ENCODE assay signal across 8 cellular contexts in genomic region chr6:166308769-166309589, GRCh38. TPM values are rescaled to one million over a fixed set of nuclear protein-coding genes. Genes with fewer than 3 reads are reported as not detected.
A peak's percentile ranks its signal among the peaks of the same experiment; 100 is the strongest.
DNase-seq lines count a peak whose midpoint lies in the region; ATAC-seq lines count a peak whose summit lies in the region.

No MANE protein-coding gene starts in this region.

- H2AK5ac ChIP-seq in mesendoderm (ENCODE audit: low read length) = no peak overlapping the region

- H3K79me1 ChIP-seq in mesendoderm (ENCODE audit: low read length) = no peaks in the 10 kb centered on the region

- H2BK5ac ChIP-seq in mesendoderm (ENCODE audit: low read length) = no peak overlapping the region

- no peak overlapping the region for H2BK120ac ChIP-seq in mesendoderm (ENCODE audit: low read depth, low read length)

- H3K9me3 ChIP-seq in BLaER1 (peaks cover 15% of the 10 kb centered on the region; the same call in 1 of the 2 replicates), HUES6 (ENCODE audit: control insufficient read depth, insufficient read depth, low read depth, low read length) (no peaks in the 10 kb centered on the region)

- H3K4me2 ChIP-seq in BLaER1 = peak overlapping the region; percentile 81
- H3K4me2 ChIP-seq in mesendoderm (ENCODE audit: low read length) = peak overlapping the region; percentile 46

- H3K9ac ChIP-seq in BLaER1 (no peak overlapping the region), HUES6 (ENCODE audit: low read length) (no peak overlapping the region), mesendoderm (ENCODE audit: low read length) (no peak overlapping the region)

- no peak overlapping the region for H3K27ac Mint-ChIP-seq in activated naive CD8-positive, alpha-beta T cell treated with anti-CD3 and anti-CD28 coated beads for 36 hours

- no peaks in the 10 kb centered on the region for H3K79me2 ChIP-seq in mesendoderm (ENCODE audit: control insufficient read depth, insufficient read depth, low read length)

- no peak overlapping the region for H3K56ac ChIP-seq in mesendoderm (ENCODE audit: low read length)

- H3K27me3 Mint-ChIP-seq in activated naive CD8-positive, alpha-beta T cell treated with anti-CD3 and anti-CD28 coated beads for 36 hours = peaks cover 46% of the 10 kb centered on the region

- no peaks in the 10 kb centered on the region for H3K36me3 Mint-ChIP-seq in activated naive CD8-positive, alpha-beta T cell treated with anti-CD3 and anti-CD28 coated beads for 36 hours

- H2BK15ac ChIP-seq in mesendoderm (replicated peaks; ENCODE audit: low read depth) = no peak overlapping the region

- H4K5ac ChIP-seq in mesendoderm (ENCODE audit: low read length) = no peak overlapping the region

- no CpG with 5 or more reads among the region's 11 CpGs for WGBS in mesendoderm (ENCODE audit: extremely low coverage, insufficient coverage, low lambda C conversion rate)

- intact Hi-C loops in Right ventricle myocardium inferior (cut with DNase I) = no loop called here

- peaks cover 2% of the 10 kb centered on the region for H3K4me1 Mint-ChIP-seq in activated naive CD8-positive, alpha-beta T cell treated with anti-CD3 and anti-CD28 coated beads for 36 hours

- H3K36me3 ChIP-seq in BLaER1 = no peaks in the 10 kb centered on the region
- H3K36me3 ChIP-seq in HUES6 (ENCODE audit: control insufficient read depth, insufficient read depth, low read length) = no peaks in the 10 kb centered on the region
- H3K36me3 ChIP-seq in mesendoderm (ENCODE audit: control insufficient read depth, insufficient read depth, low read length) = no peaks in the 10 kb centered on the region

- no peak overlapping the region for H4K8ac ChIP-seq in mesendoderm (ENCODE audit: low read depth, low read length)

- H3K27me3 ChIP-seq in BLaER1 = peaks cover 60% of the 10 kb centered on the region
- H3K27me3 ChIP-seq in HUES6 (ENCODE audit: control insufficient read depth, insufficient read depth, low read length) = peaks cover 61% of the 10 kb centered on the region
- H3K27me3 ChIP-seq in mesendoderm (ENCODE audit: insufficient read depth, low read length, poor library complexity) = peaks cover 14% of the 10 kb centered on the region

- peaks cover 13% of the 10 kb centered on the region for H3K4me1 ChIP-seq in BLaER1
- H3K4me1 ChIP-seq in HUES6 (ENCODE audit: control insufficient read depth, insufficient read depth, low read length) = peaks cover 19% of the 10 kb centered on the region; the same call in 1 of the 2 replicates
- H3K4me1 ChIP-seq in mesendoderm (ENCODE audit: control insufficient read depth, low read depth, low read length) = no peaks in the 10 kb centered on the region

- H3K4ac ChIP-seq in mesendoderm (ENCODE audit: low read depth, low read length) = no peak overlapping the region

- H3K4me3 Mint-ChIP-seq in activated naive CD8-positive, alpha-beta T cell treated with anti-CD3 and anti-CD28 coated beads for 36 hours = peak overlapping the region; percentile 43

- no peak overlapping the region for H3K27ac ChIP-seq in BLaER1
- H3K27ac ChIP-seq in HUES6 (ENCODE audit: low read depth, low read length) = no peak overlapping the region
- H3K27ac ChIP-seq in mesendoderm (ENCODE audit: low read depth, low read length) = no peak overlapping the region

- H3K18ac ChIP-seq in mesendoderm (ENCODE audit: low read length) = no peak overlapping the region

- H4K20me1 ChIP-seq in BLaER1 = peaks cover 35% of the 10 kb centered on the region

- H3K4me3 ChIP-seq in BLaER1 = peak overlapping the region; percentile 62
- H3K4me3 ChIP-seq in HUES6 (ENCODE audit: low read depth, low read length) = peak overlapping the region; percentile 72
- H3K4me3 ChIP-seq in mesendoderm (ENCODE audit: low read length) = no peak overlapping the region

- no peak for DNase-seq in activated naive CD8-positive, alpha-beta T cell treated with anti-CD3 and anti-CD28 coated beads for 36 hours
- DNase-seq in mesendoderm = peak; percentile 32
- DNase-seq in Right ventricle myocardium inferior (ENCODE audit: missing footprints) = no peak

- ATAC-seq in HG03521 (IDR thresholded peaks at IDR 0.05; ENCODE audit: unreplicated experiment) (no peak), HG02973 (IDR thresholded peaks at IDR 0.05; ENCODE audit: unreplicated experiment) (no peak), GM21423 (IDR thresholded peaks at IDR 0.05; ENCODE audit: unreplicated experiment) (no peak), Right ventricle myocardium inferior (no peak)

- no peak overlapping the region for H3K23ac ChIP-seq in mesendoderm (ENCODE audit: low read length)

- H3K9me3 Mint-ChIP-seq in activated naive CD8-positive, alpha-beta T cell treated with anti-CD3 and anti-CD28 coated beads for 36 hours = no peaks in the 10 kb centered on the region

RNA-seq across cellular contexts. Expression of gene PRR18, which starts 0.8 kb away (rescaled TPM):
- total RNA-seq in activated naive CD8-positive, alpha-beta T cell treated with anti-CD3 and anti-CD28 coated beads for 36 hours = under 1 TPM; 0.08 to 0.33 TPM
- polyA plus RNA-seq in mesendoderm (2013, experiment 1 of 2) = 0.35 TPM
- polyA plus RNA-seq in mesendoderm (2013, experiment 2 of 2) = 0.32 TPM
- total RNA-seq in Right ventricle myocardium inferior = 0.11 TPM

RNA-seq across cellular contexts. Expression of gene SFT2D1, which starts 33.4 kb away (rescaled TPM):
- 10 to 100 TPM; 46.3 to 47.5 TPM for total RNA-seq in activated naive CD8-positive, alpha-beta T cell treated with anti-CD3 and anti-CD28 coated beads for 36 hours
- polyA plus RNA-seq in mesendoderm (2013, experiment 1 of 2) = 77.1 TPM
- 80.5 TPM for polyA plus RNA-seq in mesendoderm (2013, experiment 2 of 2)
- 21.9 TPM for total RNA-seq in Right ventricle myocardium inferior
